In the genomic region with DNA sequence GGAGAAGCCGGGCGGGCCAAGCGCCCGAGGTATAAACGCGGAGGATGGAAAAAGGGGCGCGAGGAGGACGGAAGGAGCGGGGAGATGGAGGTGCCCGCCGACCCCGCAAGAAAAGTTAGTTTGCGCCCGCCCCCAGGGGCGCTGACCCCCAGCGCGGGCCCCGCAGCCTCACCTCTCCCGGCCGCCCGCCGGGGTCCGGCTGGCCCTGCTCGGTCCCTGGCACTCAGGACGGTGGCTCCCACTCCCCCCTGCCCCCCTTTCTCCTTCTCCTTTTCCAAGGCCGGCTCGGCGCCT, we compare ENCODE assay signal across 8 cellular contexts. TPM values are rescaled to one million over a fixed set of nuclear protein-coding genes. Genes with fewer than 3 reads are reported as not detected.
DNase-seq lines count a peak whose midpoint lies in the region; ATAC-seq and TF ChIP-seq lines count a peak whose summit lies in the region.

No MANE protein-coding gene starts in this region.

- no peak for DNase-seq in CD8-positive, alpha-beta T cell
- DNase-seq in LNCaP clone FGC (ENCODE audit: low read depth), result no peak
- no peak for DNase-seq in effector memory CD4-positive, alpha-beta T cell
- DNase-seq in osteoblast (ENCODE audit: insufficient read length, low spot score, missing footprints), result no peak
- DNase-seq in NCI-H82 treated with DMSO at 0.1 percent for 48 hours (lab: John Stamatoyannopoulos, UW; ENCODE audit: unreplicated experiment), result no peak
- DNase-seq in GM20000 (ENCODE audit: low spot score), result no peak
- DNase-seq in stimulated activated naive CD4-positive, alpha-beta T cell (lab: John Stamatoyannopoulos, UW), result no peak
- no peak for DNase-seq in medulla oblongata (ENCODE audit: extremely low spot score)

- H3K79me2 ChIP-seq in osteoblast (ENCODE audit: insufficient read depth, low read length), result peaks cover 28% of the 10 kb centered on the region

- H4K20me1 ChIP-seq in osteoblast (ENCODE audit: insufficient read depth, low read length), result peaks cover 32% of the 10 kb centered on the region

- POLR2A ChIA-PET in CD8-positive, alpha-beta T cell (lab: Charles Lee), result no interaction called here

- H3K4me1 ChIP-seq in CD8-positive, alpha-beta T cell (ENCODE audit: insufficient read depth, low read length), result peaks cover 35% of the 10 kb centered on the region
- H3K4me1 ChIP-seq in effector memory CD4-positive, alpha-beta T cell (ENCODE audit: control insufficient read depth, insufficient read depth, low read length, poor library complexity, severe bottlenecking), result peaks cover 30% of the 10 kb centered on the region
- H3K4me1 ChIP-seq in osteoblast (ENCODE audit: insufficient read depth, low read length), result peaks cover 15% of the 10 kb centered on the region

- no peak for TF ChIP-seq CTCF in CD8-positive, alpha-beta T cell (IDR thresholded peaks at IDR 0.05)
- TF ChIP-seq CTCF in LNCaP clone FGC (IDR thresholded peaks at IDR 0.05; ENCODE audit: control insufficient read depth, extremely low read depth, insufficient read depth) (no peak), osteoblast (IDR thresholded peaks at IDR 0.05; ENCODE audit: extremely low read depth, low read depth, low read length) (no peak), GM20000 (IDR thresholded peaks at IDR 0.05; ENCODE audit: extremely low read depth, missing control alignments) (no peak)

- H3K36me3 Mint-ChIP-seq in CD8-positive, alpha-beta T cell, result peaks cover 15% of the 10 kb centered on the region

- peak overlapping the region; percentile 97 for H3K4me3 ChIP-seq in CD8-positive, alpha-beta T cell (ENCODE audit: low read depth, low read length)
- H3K4me3 ChIP-seq in LNCaP clone FGC (ENCODE audit: low read depth, low read length) (peak overlapping the region; percentile 88), osteoblast (ENCODE audit: insufficient read depth, low read length) (peak overlapping the region; percentile 86)
- peak overlapping the region; percentile 62 for H3K4me3 ChIP-seq in effector memory CD4-positive, alpha-beta T cell (ENCODE audit: insufficient read depth, low read depth, low read length, poor library complexity, severe bottlenecking)

- no peaks in the 10 kb centered on the region for H3K27me3 ChIP-seq in CD8-positive, alpha-beta T cell (ENCODE audit: insufficient read depth, low read length)
- H3K27me3 ChIP-seq in effector memory CD4-positive, alpha-beta T cell (replicated peaks; ENCODE audit: control insufficient read depth, insufficient read depth, low read length, poor library complexity, severe bottlenecking), result peaks cover 5% of the 10 kb centered on the region
- H3K27me3 ChIP-seq in osteoblast (ENCODE audit: insufficient read depth, low read length), result no peaks in the 10 kb centered on the region

- intact Hi-C loops in CD8-positive, alpha-beta T cell (cut with DNase I, micrococcal nuclease), result loop anchor here (1.0 to 5.0 kb wide), 4 partner anchors 11 to 267 kb away; partner anchors contain the start of genes TMEM94 (in 1 of the 2) and UNK (in 1 of the 2)

- H3K27ac ChIP-seq in CD8-positive, alpha-beta T cell (ENCODE audit: low read depth, low read length), result no peak overlapping the region
- H3K27ac ChIP-seq in effector memory CD4-positive, alpha-beta T cell (ENCODE audit: insufficient read depth, low read length, poor library complexity, severe bottlenecking), result no peak overlapping the region
- H3K27ac ChIP-seq in osteoblast (ENCODE audit: low read depth, low read length), result no peak overlapping the region

- peak overlapping the region; percentile 47 for H2AFZ ChIP-seq in osteoblast (ENCODE audit: low read length)

- H3K27me3 Mint-ChIP-seq in CD8-positive, alpha-beta T cell (ENCODE audit: low read depth), result no peaks in the 10 kb centered on the region

- no peaks in the 10 kb centered on the region for H3K9me3 Mint-ChIP-seq in CD8-positive, alpha-beta T cell

- peaks cover 5% of the 10 kb centered on the region for H3K36me3 ChIP-seq in CD8-positive, alpha-beta T cell (ENCODE audit: insufficient read depth, low read length)
- peaks cover 4% of the 10 kb centered on the region for H3K36me3 ChIP-seq in effector memory CD4-positive, alpha-beta T cell (ENCODE audit: control insufficient read depth, insufficient read depth, low read length)
- H3K36me3 ChIP-seq in osteoblast (ENCODE audit: insufficient read depth, low read length), result peaks cover 13% of the 10 kb centered on the region

- H3K9me3 ChIP-seq in CD8-positive, alpha-beta T cell (ENCODE audit: low read length), result no peaks in the 10 kb centered on the region
- no peaks in the 10 kb centered on the region for H3K9me3 ChIP-seq in effector memory CD4-positive, alpha-beta T cell (ENCODE audit: control insufficient read depth, low read length)
- no peaks in the 10 kb centered on the region for H3K9me3 ChIP-seq in osteoblast (ENCODE audit: low read depth, low read length)

- peaks cover 26% of the 10 kb centered on the region for H3K4me1 Mint-ChIP-seq in CD8-positive, alpha-beta T cell (ENCODE audit: low read depth)

- H3K4me2 ChIP-seq in osteoblast (ENCODE audit: insufficient read depth, low read length), result peak overlapping the region; percentile 94

- CTCF ChIA-PET in CD8-positive, alpha-beta T cell (lab: Charles Lee), result no interaction called here

- ATAC-seq in CD8-positive, alpha-beta T cell, result no peak

- H3K4me3 Mint-ChIP-seq in CD8-positive, alpha-beta T cell, result no peak overlapping the region

- no peak overlapping the region for H3K27ac Mint-ChIP-seq in CD8-positive, alpha-beta T cell

RNA-seq across cellular contexts. Expression of gene CASKIN2, which starts 0.2 kb away (rescaled TPM):
- total RNA-seq in CD8-positive, alpha-beta T cell, result under 1 TPM; 0.64 to 0.98 TPM
- 8.7 and 10.3 TPM in 2 replicates for total RNA-seq in osteoblast

RNA-seq across cellular contexts. Expression of gene TSEN54, which starts 1.2 kb away (rescaled TPM):
- 100 to 1,000 TPM; 116 to 123 TPM for total RNA-seq in CD8-positive, alpha-beta T cell
- 9.7 and 10.9 TPM in 2 replicates for total RNA-seq in osteoblast

RNA-seq across cellular contexts. Expression of gene LLGL2, which starts 10.3 kb away (rescaled TPM):
- total RNA-seq in CD8-positive, alpha-beta T cell, result 10 to 100 TPM; 32.7 to 36.4 TPM
- 0.36 and 0.59 TPM in 2 replicates for total RNA-seq in osteoblast

RNA-seq across cellular contexts. Expression of gene TMEM94, which starts 58.7 kb away (rescaled TPM):
- 10 to 100 TPM; 44.8 to 46.5 TPM for total RNA-seq in CD8-positive, alpha-beta T cell
- total RNA-seq in osteoblast, result 33.3 and 38.0 TPM in 2 replicates

Comparison
In these comparisons a context has a peak if more than half of its experiments do, and no peak if none do; other contexts are left out.
1. RNA of gene LLGL2, which starts 10.3 kb away (total RNA-seq): 32.7 to 36.4 TPM in CD8-positive, alpha-beta T cell; 0.36 to 0.59 TPM in osteoblast; every median in the first group is over 10 times any median in the second.
2. Peak in every context shown above with its lines, with median percentiles within 50 percentile points of each other: H3K4me3 ChIP-seq.